ENCODE assay signal across 25 cellular contexts in genomic region chr6:36377594-36377993, GRCh38. TPM values are rescaled to one million over a fixed set of nuclear protein-coding genes. Genes with fewer than 3 reads are reported as not detected.
"Had no signal": no experiment of that assay in that cellular context is flagged by ENCODE, and none has a peak within 500 bp of the region (broad histone marks: within the 10 kb centered on the region; RNA-seq: fewer than 3 reads in every experiment).

No MANE protein-coding gene starts in this region.

- H3K36me3 Mint-ChIP-seq: brain; neural progenitor cell; stimulated activated naive B cell treated with anti-CD40 and anti-IgM and Interleukin-4, amounts not matched to agents 10 μg/mL and 1 μg/mL and 100 μg/mL, for 72 hours had no signal

- H3K27me3 Mint-ChIP-seq: activated CD4-positive, alpha-beta T cell treated with anti-CD3 and anti-CD28 coated beads, Interleukin-2, amount 10 ng/mL, durations not matched to agents 24 days and 14 days had no signal

- H3K27me3 ChIP-seq: hepatocyte, left lung, neural progenitor cell, transverse colon, uterus had no signal

- H3K79me2 ChIP-seq: hepatocyte had no signal

- H3K36me3 ChIP-seq: neural progenitor cell, transverse colon, uterus had no signal

- FAIRE-seq: islet of Langerhans had no signal

- H3K27ac ChIP-seq: epithelial cell of prostate, foreskin keratinocyte, hepatocyte, left lung, neural progenitor cell, transverse colon, uterus had no signal

- H3K4me2 ChIP-seq: hepatocyte, neural progenitor cell, smooth muscle cell had no signal

- H3K4me1 ChIP-seq: foreskin keratinocyte, left lung, transverse colon, uterus had no signal

- ATAC-seq: foreskin keratinocyte; left lung; sciatic nerve; stimulated activated naive B cell treated with anti-CD40 and anti-IgM and Interleukin-4, amounts not matched to agents 10 μg/mL and 1 μg/mL and 100 μg/mL, for 72 hours had no signal

- DNase-seq: activated CD4-positive, alpha-beta T cell treated with anti-CD3 and anti-CD28 coated beads, Interleukin-2, amount 10 ng/mL, durations not matched to agents 24 days and 14 days; activated CD4-positive, CD25-positive, alpha-beta regulatory T cell; activated CD8-positive, alpha-beta memory T cell treated with anti-CD3 and anti-CD28 coated beads for 24 hours; activated naive CD4-positive, alpha-beta T cell treated with anti-CD3 and anti-CD28 coated beads for 36 hours; caudate nucleus; endodermal cell; foreskin keratinocyte; left lung; mammary epithelial cell; stimulated activated CD4-positive, alpha-beta T cell treated with anti-CD3 and anti-CD28 coated beads, Interleukin-4, amount 100 ng/mL, for 24 hours; stimulated activated naive B cell treated with anti-CD40 and anti-IgM and Interleukin-4, amounts not matched to agents 10 μg/mL and 1 μg/mL and 100 μg/mL, for 72 hours; T1000; transverse colon; uterus had no signal

- H3K4me3 ChIP-seq: hepatocyte, left lung, neural progenitor cell, smooth muscle cell, transverse colon, uterus had no signal

- H3K4me3 Mint-ChIP-seq: activated CD4-positive, alpha-beta T cell treated with anti-CD3 and anti-CD28 coated beads, Interleukin-2, amount 10 ng/mL, durations not matched to agents 24 days and 14 days; activated naive CD4-positive, alpha-beta T cell treated with anti-CD3 and anti-CD28 coated beads for 36 hours; brain; endodermal cell; neural progenitor cell; stimulated activated naive B cell treated with anti-CD40 and anti-IgM and Interleukin-4, amounts not matched to agents 10 μg/mL and 1 μg/mL and 100 μg/mL, for 72 hours had no signal

- H3K27ac Mint-ChIP-seq: activated CD4-positive, alpha-beta T cell treated with anti-CD3 and anti-CD28 coated beads, Interleukin-2, amount 10 ng/mL, durations not matched to agents 24 days and 14 days; activated naive CD4-positive, alpha-beta T cell treated with anti-CD3 and anti-CD28 coated beads for 36 hours; brain; endodermal cell; neural progenitor cell; stimulated activated naive B cell treated with anti-CD40 and anti-IgM and Interleukin-4, amounts not matched to agents 10 μg/mL and 1 μg/mL and 100 μg/mL, for 72 hours had no signal

- H2AFZ ChIP-seq: hepatocyte, neural progenitor cell had no signal

- H3K9ac ChIP-seq: neural progenitor cell had no signal

- H3K9me3 Mint-ChIP-seq: activated CD4-positive, alpha-beta T cell treated with anti-CD3 and anti-CD28 coated beads, Interleukin-2, amount 10 ng/mL, durations not matched to agents 24 days and 14 days; activated naive CD4-positive, alpha-beta T cell treated with anti-CD3 and anti-CD28 coated beads for 36 hours; endodermal cell; neural progenitor cell; stimulated activated naive B cell treated with anti-CD40 and anti-IgM and Interleukin-4, amounts not matched to agents 10 μg/mL and 1 μg/mL and 100 μg/mL, for 72 hours had no signal

- H3K9me3 ChIP-seq: left lung, transverse colon, uterus had no signal

RNA-seq across cellular contexts. Expression of gene ETV7, which starts 9.9 kb away (rescaled TPM):
- total RNA-seq: smooth muscle cell had no signal

RNA-seq across cellular contexts. Expression of gene BNIP5, which starts 40.9 kb away (rescaled TPM):
- total RNA-seq: activated CD4-positive, alpha-beta T cell treated with anti-CD3 and anti-CD28 coated beads, Interleukin-2, amount 10 ng/mL, durations not matched to agents 24 days and 14 days; activated naive CD4-positive, alpha-beta T cell treated with anti-CD3 and anti-CD28 coated beads for 36 hours; endodermal cell; fibroblast of lung; foreskin keratinocyte; mammary epithelial cell; osteocyte; pulmonary artery endothelial cell; sciatic nerve; smooth muscle cell; T-helper 1 cell treated with Interleukin-12 subunit alpha and Interleukin-12 subunit beta and Interleukin-4 antibody, amounts not matched to agents 30 ng/mL and 1 ng/mL, for 36 hours; uterus had no signal
- polyA plus RNA-seq: fibroblast of lung, foreskin keratinocyte, mammary epithelial cell, smooth muscle cell had no signal
